Comparison of ENCODE assay signal across 21 cellular contexts in genomic region chr10:32068569-32068968, GRCh38. TPM values are rescaled to one million over a fixed set of nuclear protein-coding genes. Genes with fewer than 3 reads are reported as not detected.
A peak's percentile ranks its signal among the peaks of the same experiment; 100 is the strongest.
DNase-seq lines count a peak whose midpoint lies in the region; ATAC-seq and TF ChIP-seq lines count a peak whose summit lies in the region.
"Had no signal": no experiment of that assay in that cellular context is flagged by ENCODE, and none has a peak within 500 bp of the region (broad histone marks: within the 10 kb centered on the region; RNA-seq: fewer than 3 reads in every experiment).

No MANE protein-coding gene starts in this region.

- peak; percentile 36 for DNase-seq in D341Med (ENCODE audit: low spot score)
- no peak for DNase-seq in GM23338 (ENCODE audit: low spot score)
- no peak for DNase-seq in neuronal stem cell (ENCODE audit: low spot score)
- DNase-seq in NCI-H226: no peak
- no peak for DNase-seq in occipital lobe (lab: John Stamatoyannopoulos, UW)
- DNase-seq: Caco-2; CD8-positive, alpha-beta T cell; DMS 273 treated with DMSO at 0.1 percent for 48 hours; DMS79 treated with DMSO at 0.1 percent for 48 hours; H7; KBM-7; MV-4-11; NCI-H1105; NCI-H1436 treated with DMSO at 0.1 percent for 48 hours; NCI-H187 treated with DMSO at 0.1 percent for 48 hours; NCI-H526 treated with DMSO at 0.1 percent for 48 hours had no signal

- H2AFZ ChIP-seq in GM23338 (peak overlapping the region; percentile 78; the same call in 1 of the 2 replicates), neuronal stem cell (ENCODE audit: low read length) (no peak overlapping the region)

- H2BK15ac ChIP-seq in neuronal stem cell (ENCODE audit: low read length): no peak overlapping the region

- no peaks in the 10 kb centered on the region for H3K4me1 ChIP-seq in GM23338 (ENCODE audit: insufficient read depth)
- no peaks in the 10 kb centered on the region for H3K4me1 ChIP-seq in gastroesophageal sphincter
- peaks cover 0 to 3% of the 10 kb centered on the region in 2 donors for H3K4me1 ChIP-seq in neuronal stem cell (ENCODE audit: control insufficient read depth in 2 of 2, insufficient read depth in 1 of 2, low read depth in 1 of 2, low read length in 2 of 2)
- H3K4me1 ChIP-seq: SJSA1 had no signal

- H3K27ac ChIP-seq in GM23338 (ENCODE audit: low read depth): no peak overlapping the region
- no peak overlapping the region for H3K27ac ChIP-seq in gastroesophageal sphincter
- no peak overlapping the region for H3K27ac ChIP-seq in neuronal stem cell (replicated peaks; ENCODE audit: low read length)
- H3K27ac ChIP-seq: C4-2B, SJSA1 had no signal

- H2BK120ac ChIP-seq in neuronal stem cell (ENCODE audit: low read depth, low read length): no peak overlapping the region

- H3K4me2 ChIP-seq in GM23338: no peak overlapping the region
- H3K4me2 ChIP-seq in neuronal stem cell (ENCODE audit: insufficient read depth, low read length, poor library complexity, severe bottlenecking): no peak overlapping the region

- WGBS in gastroesophageal sphincter (ENCODE audit: low coverage in 1 of 2), 2 donors: 90% methylated on average over 6 to 8 of the region's 12 CpGs
- no CpG with 5 or more reads among the region's 12 CpGs for WGBS in neuronal stem cell (ENCODE audit: extremely low coverage in 2 of 2, insufficient read length in 2 of 2, insufficient replicate concordance in 1 of 2), 2 donors

- no peak overlapping the region for H3K23ac ChIP-seq in neuronal stem cell (ENCODE audit: low read depth, low read length, poor library complexity)

- ATAC-seq in GM23338: no peak
- peak; percentile 41 for ATAC-seq in gastroesophageal sphincter
- no peak for ATAC-seq in GM18520 (IDR thresholded peaks at IDR 0.05; ENCODE audit: unreplicated experiment)
- ATAC-seq: CD8-positive, alpha-beta T cell had no signal

- peaks cover 4% of the 10 kb centered on the region for H3K27me3 Mint-ChIP-seq in GM23338 (ENCODE audit: insufficient read depth, low read depth, poor library complexity)

- no peak overlapping the region for H3K9ac ChIP-seq in neuronal stem cell (ENCODE audit: low read depth, low read length, poor library complexity)

- H3K27ac Mint-ChIP-seq in GM23338: no peak overlapping the region
- H3K27ac Mint-ChIP-seq: B cell; CD8-positive, alpha-beta T cell had no signal

- no peak overlapping the region for H2BK5ac ChIP-seq in neuronal stem cell (ENCODE audit: low read length)

- no peaks in the 10 kb centered on the region for H3K36me3 ChIP-seq in GM23338 (ENCODE audit: insufficient read depth)
- no peaks in the 10 kb centered on the region for H3K36me3 ChIP-seq in gastroesophageal sphincter
- no peaks in the 10 kb centered on the region for H3K36me3 ChIP-seq in neuronal stem cell (replicated peaks in 1 of 2; ENCODE audit: control insufficient read depth in 2 of 2, insufficient read depth in 2 of 2, low read length in 2 of 2)
- H3K36me3 ChIP-seq: SJSA1 had no signal

- TF ChIP-seq CTCF in GM23338 (conservative IDR thresholded peaks at IDR 0.05; ENCODE audit: low read depth in 2 of 2): no peak
- no peak for TF ChIP-seq CTCF in gastroesophageal sphincter (IDR thresholded peaks at IDR 0.05)

- no peak for TF ChIP-seq POLR2A in gastroesophageal sphincter (IDR thresholded peaks at IDR 0.05)

- no peak overlapping the region for H2BK12ac ChIP-seq in neuronal stem cell (ENCODE audit: low read length)

- H3K27me3 ChIP-seq in GM23338 (ENCODE audit: insufficient read depth) (no peaks in the 10 kb centered on the region), gastroesophageal sphincter (no peaks in the 10 kb centered on the region), neuronal stem cell (ENCODE audit: control insufficient read depth in 3 of 3, insufficient read depth in 3 of 3, low read depth in 1 of 3, low read length in 3 of 3) (no peaks in the 10 kb centered on the region)
- H3K27me3 ChIP-seq: SJSA1 had no signal

- H4K8ac ChIP-seq in neuronal stem cell (ENCODE audit: low read depth, low read length): no peak overlapping the region

- H3K79me1 ChIP-seq in neuronal stem cell (ENCODE audit: low read depth, low read length): no peaks in the 10 kb centered on the region

- no peaks in the 10 kb centered on the region for H3K9me2 ChIP-seq in GM23338 (ENCODE audit: insufficient read depth)

- H3F3A ChIP-seq in GM23338 (replicated peaks; ENCODE audit: low read depth): no peaks in the 10 kb centered on the region

- peak overlapping the region; percentile 80 for H3K18ac ChIP-seq in neuronal stem cell (ENCODE audit: low read length)

- H3K79me2 ChIP-seq in GM23338 (replicated peaks; ENCODE audit: insufficient read depth): no peaks in the 10 kb centered on the region

- H2AK5ac ChIP-seq in neuronal stem cell (ENCODE audit: low read depth, low read length): no peak overlapping the region

- H3K4me1 Mint-ChIP-seq in GM23338: peaks cover 12% of the 10 kb centered on the region
- H3K4me1 Mint-ChIP-seq: B cell had no signal

- no peaks in the 10 kb centered on the region for H3K9me3 ChIP-seq in gastroesophageal sphincter
- H3K9me3 ChIP-seq in neuronal stem cell (replicated peaks in 1 of 2; ENCODE audit: control insufficient read depth in 2 of 2, insufficient read depth in 1 of 2, low read depth in 1 of 2, low read length in 2 of 2): no peaks in the 10 kb centered on the region
- H3K9me3 ChIP-seq: Caco-2, SJSA1 had no signal

- no peaks in the 10 kb centered on the region for H3K36me3 Mint-ChIP-seq in GM23338 (ENCODE audit: low read depth)
- H3K36me3 Mint-ChIP-seq: CD8-positive, alpha-beta T cell had no signal

- no peak overlapping the region for H4K91ac ChIP-seq in neuronal stem cell (ENCODE audit: low read depth, low read length, poor library complexity)

- no peaks in the 10 kb centered on the region for H3K9me3 Mint-ChIP-seq in GM23338
- H3K9me3 Mint-ChIP-seq: CD8-positive, alpha-beta T cell had no signal

- H3K4me3 ChIP-seq in GM23338 (no peak overlapping the region), gastroesophageal sphincter (no peak overlapping the region), neuronal stem cell (ENCODE audit: low read length in 2 of 2) (no peak overlapping the region)
- H3K4me3 ChIP-seq: SJSA1 had no signal

- H4K20me1 ChIP-seq in GM23338 (replicated peaks; ENCODE audit: insufficient read depth): no peaks in the 10 kb centered on the region

- no peak overlapping the region for H3K4me3 Mint-ChIP-seq in GM23338
- H3K4me3 Mint-ChIP-seq: B cell; CD8-positive, alpha-beta T cell had no signal

- no peak overlapping the region for H3K4ac ChIP-seq in neuronal stem cell (ENCODE audit: low read length)

- no peak for TF ChIP-seq EP300 in gastroesophageal sphincter (IDR thresholded peaks at IDR 0.05)

- no peak overlapping the region for H3K14ac ChIP-seq in neuronal stem cell (ENCODE audit: low read length)

TF ChIP-seq in GM23338, 12 proteins besides CTCF, POLR2A, EP300 and RAD21:
- TF ChIP-seq NANOG (IDR thresholded peaks at IDR 0.05; ENCODE audit: borderline replicate concordance) (no peak), CREB1 (CRISPR knock-in tag; IDR thresholded peaks at IDR 0.05; ENCODE audit: low read depth) (no peak), EZH2phosphoT487 (IDR thresholded peaks at IDR 0.05; ENCODE audit: unreplicated experiment) (no peak), JUNB (IDR thresholded peaks at IDR 0.05; ENCODE audit: unreplicated experiment) (no peak)
- TF ChIP-seq, protein P1, sequence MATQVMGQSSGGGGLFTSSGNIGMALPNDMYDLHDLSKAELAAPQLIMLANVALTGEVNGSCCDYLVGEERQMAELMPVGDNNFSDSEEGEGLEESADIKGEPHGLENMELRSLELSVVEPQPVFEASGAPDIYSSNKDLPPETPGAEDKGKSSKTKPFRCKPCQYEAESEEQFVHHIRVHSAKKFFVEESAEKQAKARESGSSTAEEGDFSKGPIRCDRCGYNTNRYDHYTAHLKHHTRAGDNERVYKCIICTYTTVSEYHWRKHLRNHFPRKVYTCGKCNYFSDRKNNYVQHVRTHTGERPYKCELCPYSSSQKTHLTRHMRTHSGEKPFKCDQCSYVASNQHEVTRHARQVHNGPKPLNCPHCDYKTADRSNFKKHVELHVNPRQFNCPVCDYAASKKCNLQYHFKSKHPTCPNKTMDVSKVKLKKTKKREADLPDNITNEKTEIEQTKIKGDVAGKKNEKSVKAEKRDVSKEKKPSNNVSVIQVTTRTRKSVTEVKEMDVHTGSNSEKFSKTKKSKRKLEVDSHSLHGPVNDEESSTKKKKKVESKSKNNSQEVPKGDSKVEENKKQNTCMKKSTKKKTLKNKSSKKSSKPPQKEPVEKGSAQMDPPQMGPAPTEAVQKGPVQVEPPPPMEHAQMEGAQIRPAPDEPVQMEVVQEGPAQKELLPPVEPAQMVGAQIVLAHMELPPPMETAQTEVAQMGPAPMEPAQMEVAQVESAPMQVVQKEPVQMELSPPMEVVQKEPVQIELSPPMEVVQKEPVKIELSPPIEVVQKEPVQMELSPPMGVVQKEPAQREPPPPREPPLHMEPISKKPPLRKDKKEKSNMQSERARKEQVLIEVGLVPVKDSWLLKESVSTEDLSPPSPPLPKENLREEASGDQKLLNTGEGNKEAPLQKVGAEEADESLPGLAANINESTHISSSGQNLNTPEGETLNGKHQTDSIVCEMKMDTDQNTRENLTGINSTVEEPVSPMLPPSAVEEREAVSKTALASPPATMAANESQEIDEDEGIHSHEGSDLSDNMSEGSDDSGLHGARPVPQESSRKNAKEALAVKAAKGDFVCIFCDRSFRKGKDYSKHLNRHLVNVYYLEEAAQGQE (IDR thresholded peaks at IDR 0.05; ENCODE audit: unreplicated experiment): no peak
- TF ChIP-seq, protein P2, sequence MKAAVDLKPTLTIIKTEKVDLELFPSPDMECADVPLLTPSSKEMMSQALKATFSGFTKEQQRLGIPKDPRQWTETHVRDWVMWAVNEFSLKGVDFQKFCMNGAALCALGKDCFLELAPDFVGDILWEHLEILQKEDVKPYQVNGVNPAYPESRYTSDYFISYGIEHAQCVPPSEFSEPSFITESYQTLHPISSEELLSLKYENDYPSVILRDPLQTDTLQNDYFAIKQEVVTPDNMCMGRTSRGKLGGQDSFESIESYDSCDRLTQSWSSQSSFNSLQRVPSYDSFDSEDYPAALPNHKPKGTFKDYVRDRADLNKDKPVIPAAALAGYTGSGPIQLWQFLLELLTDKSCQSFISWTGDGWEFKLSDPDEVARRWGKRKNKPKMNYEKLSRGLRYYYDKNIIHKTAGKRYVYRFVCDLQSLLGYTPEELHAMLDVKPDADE (IDR thresholded peaks at IDR 0.05): no peak
TF ChIP-seq in GM23338: peak in this region for 0.

RNA-seq across cellular contexts. Expression of gene KIF5B, which starts 12.3 kb away (rescaled TPM):
- 81.8 and 86.4 TPM in 2 replicates for total RNA-seq in GM23338 (2014; rRNA removed; shearing (Covaris generic))
- polyA plus RNA-seq in GM23338 (2016; fragmentation: Nextera tagmentation; extraction: Ambion mirVana): 49.5 and 63.5 TPM in 2 replicates
- total RNA-seq in gastroesophageal sphincter (100 to 1,000 TPM; 170 to 345 (median 288) TPM), occipital lobe (145 TPM)
- polyA plus RNA-seq in neuronal stem cell (2013, experiment 1 of 2): 76.9 TPM
- polyA plus RNA-seq in neuronal stem cell (2013, experiment 2 of 2): 78.4 TPM
